ENCODE assay signal across 13 cellular contexts in genomic region chr9:134206317-134207300, GRCh38. TPM values are rescaled to one million over a fixed set of nuclear protein-coding genes. Genes with fewer than 3 reads are reported as not detected.
A peak's percentile ranks its signal among the peaks of the same experiment; 100 is the strongest.
DNase-seq lines count a peak whose midpoint lies in the region; ATAC-seq, FAIRE-seq and TF ChIP-seq lines count a peak whose summit lies in the region.
"Had no signal": no experiment of that assay in that cellular context is flagged by ENCODE, and none has a peak within 500 bp of the region (broad histone marks: within the 10 kb centered on the region; RNA-seq: fewer than 3 reads in every experiment).

No MANE protein-coding gene starts in this region.

- H3K4me1 ChIP-seq in endocrine pancreas (ENCODE audit: control insufficient read depth, insufficient read depth, low read length) (no peaks in the 10 kb centered on the region), osteoblast (ENCODE audit: insufficient read depth, low read length) (peaks cover 13% of the 10 kb centered on the region)

- H3K4me3 ChIP-seq in endocrine pancreas (ENCODE audit: control insufficient read depth, insufficient read depth, low read length) (peak overlapping the region; percentile 32), osteoblast (ENCODE audit: insufficient read depth, low read length) (no peak overlapping the region)
- H3K4me3 ChIP-seq: prostate gland had no signal

- H3K4me2 ChIP-seq in osteoblast (ENCODE audit: insufficient read depth, low read length) = no peak overlapping the region

- H3K79me2 ChIP-seq in osteoblast (ENCODE audit: insufficient read depth, low read length) = no peaks in the 10 kb centered on the region

- peak overlapping the region; percentile 45 for H3K27ac ChIP-seq in osteoblast (ENCODE audit: low read depth, low read length)
- H3K27ac ChIP-seq: prostate gland had no signal

- no peaks in the 10 kb centered on the region for H4K20me1 ChIP-seq in osteoblast (ENCODE audit: insufficient read depth, low read length)

- peak; percentile 13 for DNase-seq in stimulated activated CD4-positive, alpha-beta T cell treated with anti-CD3 and anti-CD28 coated beads, Interleukin-1b, Interleukin-23, amount 100 ng/mL, for 48 hours
- DNase-seq in stimulated activated CD4-positive, alpha-beta T cell treated with anti-CD3 and anti-CD28 coated beads, Interleukin-12 subunit alpha, Interleukin-12 subunit beta, amount 100 ng/mL, for 4 hours = no peak
- DNase-seq in osteoblast (ENCODE audit: insufficient read length, low spot score, missing footprints) = peak; percentile 65
- no peak for DNase-seq in kidney glomerular epithelial cell (lab: John Stamatoyannopoulos, UW)
- no peak for DNase-seq in frontal cortex (ENCODE audit: low spot score in 2 of 2)
- DNase-seq in GM03348 (ENCODE audit: low spot score) = no peak
- DNase-seq: activated naive CD8-positive, alpha-beta T cell treated with anti-CD3 and anti-CD28 coated beads, Interleukin-2, amount 10 ng/mL, durations not matched to agents 7 days and 5 days; DND-41 had no signal

- no peak for ATAC-seq in HG02763 (IDR thresholded peaks at IDR 0.05; ENCODE audit: unreplicated experiment)

- H3K27me3 ChIP-seq in endocrine pancreas (ENCODE audit: control insufficient read depth, insufficient read depth, low read length) (no peaks in the 10 kb centered on the region), osteoblast (ENCODE audit: insufficient read depth, low read length) (no peaks in the 10 kb centered on the region)

- no peak overlapping the region for H2AFZ ChIP-seq in osteoblast (ENCODE audit: low read length)

- TF ChIP-seq CTCF in osteoblast (IDR thresholded peaks at IDR 0.05; ENCODE audit: extremely low read depth, low read depth, low read length) = no peak

- H3K9me3 ChIP-seq in endocrine pancreas (ENCODE audit: control insufficient read depth, low read length) (no peaks in the 10 kb centered on the region), osteoblast (ENCODE audit: low read depth, low read length) (no peaks in the 10 kb centered on the region)
- H3K9me3 ChIP-seq: prostate gland had no signal

- no peak for FAIRE-seq in frontal cortex (lab: Jason Lieb, UNC)

- H3K36me3 ChIP-seq in endocrine pancreas (ENCODE audit: control insufficient read depth, insufficient read depth, low read length) = no peaks in the 10 kb centered on the region
- no peaks in the 10 kb centered on the region for H3K36me3 ChIP-seq in osteoblast (ENCODE audit: insufficient read depth, low read length)
- H3K36me3 ChIP-seq: prostate gland had no signal

- H3K9ac ChIP-seq in endocrine pancreas (ENCODE audit: control insufficient read depth, insufficient read depth, low read length) = no peak overlapping the region

RNA-seq across cellular contexts. Expression of gene RNU6ATAC, which starts 42.2 kb away (rescaled TPM):
- total RNA-seq in osteoblast = not detected in 2 replicates
- not detected for total RNA-seq in frontal cortex
- total RNA-seq: liver, prostate gland, urinary bladder had no signal

Comparison
In these comparisons a context has a peak if more than half of its experiments do, and no peak if none do; other contexts are left out.
1. DNase-seq: peak in stimulated activated CD4-positive, alpha-beta T cell treated with anti-CD3 and anti-CD28 coated beads, Interleukin-1b, Interleukin-23, amount 100 ng/mL, for 48 hours (single experiment) and osteoblast (single experiment); none in stimulated activated CD4-positive, alpha-beta T cell treated with anti-CD3 and anti-CD28 coated beads, Interleukin-12 subunit alpha, Interleukin-12 subunit beta, amount 100 ng/mL, for 4 hours (single experiment), kidney glomerular epithelial cell (single experiment), frontal cortex (0 of 2) and GM03348 (single experiment).